8 cellular contexts compared by ENCODE assay signal in the genomic region with DNA sequence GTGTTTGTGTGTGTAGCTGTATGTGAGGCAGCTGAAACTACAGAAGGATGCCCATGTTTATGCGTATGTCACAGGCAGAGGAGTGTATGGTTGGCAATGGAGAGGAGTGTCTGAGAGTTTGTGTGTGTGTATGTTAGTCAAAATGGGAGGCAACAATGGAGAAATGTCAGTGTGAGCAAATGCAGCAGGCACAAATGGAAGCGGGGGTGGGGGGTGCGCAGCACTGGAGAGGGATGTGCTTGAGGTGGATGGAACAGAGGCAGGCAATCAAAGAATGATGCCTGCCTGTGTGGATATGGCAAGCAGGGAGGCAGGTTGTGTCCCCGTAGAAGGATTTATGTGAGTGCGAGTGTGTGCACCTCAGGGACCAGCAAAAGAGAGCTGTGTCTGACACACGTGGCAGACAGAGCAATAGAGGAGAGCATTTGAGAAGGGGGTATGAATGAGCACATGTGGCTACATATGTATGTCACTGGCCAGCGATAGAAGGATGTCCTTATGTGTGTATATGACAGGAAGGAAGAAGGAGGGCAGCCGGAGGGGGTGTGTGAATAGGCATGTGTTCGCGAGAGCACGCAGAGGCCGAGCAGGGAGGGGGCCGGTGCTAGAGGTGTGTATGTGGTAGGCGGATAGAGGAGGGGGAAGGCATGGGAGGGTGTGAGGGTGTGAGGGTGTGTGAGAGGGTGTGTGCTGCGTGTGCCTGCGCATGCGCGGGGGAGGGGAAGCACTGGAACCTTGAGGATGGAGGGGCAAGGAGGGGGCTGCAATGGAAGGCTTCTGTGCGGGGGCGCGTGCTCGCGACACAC. TPM values are rescaled to one million over a fixed set of nuclear protein-coding genes. Genes with fewer than 3 reads are reported as not detected.
DNase-seq lines count a peak whose midpoint lies in the region; ATAC-seq and TF ChIP-seq lines count a peak whose summit lies in the region.

No MANE protein-coding gene starts in this region.

- peak; percentile 47 for ATAC-seq in GM21526 (IDR thresholded peaks at IDR 0.05; ENCODE audit: low FRiP score, unreplicated experiment)
- no peak for ATAC-seq in GM18519 (IDR thresholded peaks at IDR 0.05; ENCODE audit: low FRiP score, unreplicated experiment)

- H3K9me3 Mint-ChIP-seq in nephron progenitor cell: peaks cover 41% of the 10 kb centered on the region

- H3K27me3 ChIP-seq in esophagus squamous epithelium (no peaks in the 10 kb centered on the region), stomach (peaks cover 0 to 13% (median 0%) of the 10 kb centered on the region in 3 donors)

- TF ChIP-seq POLR2A in esophagus squamous epithelium (IDR thresholded peaks at IDR 0.05) (no peak), stomach (IDR thresholded peaks at IDR 0.05) (no peak)

- TF ChIP-seq EP300 in stomach (IDR thresholded peaks at IDR 0.05): no peak

- peaks cover 0 to 26% (median 0%) of the 10 kb centered on the region in 3 donors for H3K4me1 ChIP-seq in esophagus squamous epithelium
- H3K4me1 ChIP-seq in stomach: peaks cover 0 to 23% (median 3%) of the 10 kb centered on the region in 4 donors

- peaks cover 28% of the 10 kb centered on the region for H3K36me3 Mint-ChIP-seq in nephron progenitor cell (ENCODE audit: low read depth)

- H3K36me3 ChIP-seq in esophagus squamous epithelium (peaks cover 0 to 19% (median 0%) of the 10 kb centered on the region in 3 donors), stomach (peaks cover 0 to 22% (median 16%) of the 10 kb centered on the region in 4 donors)

- H3K4me3 Mint-ChIP-seq in nephron progenitor cell: peak overlapping the region; percentile 83

- H3K9me3 ChIP-seq in esophagus squamous epithelium (no peaks in the 10 kb centered on the region), stomach (peaks cover 0 to 7% (median 3%) of the 10 kb centered on the region in 4 donors)

- peaks cover 31% of the 10 kb centered on the region for H3K4me1 Mint-ChIP-seq in nephron progenitor cell

- DNase-seq in CD1c-positive myeloid dendritic cell (ENCODE audit: extremely low spot score) (peak; percentile 3), NCI-H510A treated with DMSO at 0.1 percent for 48 hours (lab: John Stamatoyannopoulos, UW) (peak; percentile 31), activated T-cell treated with anti-CD3 and anti-CD28 coated beads for 48 hours (ENCODE audit: low read depth) (peak; percentile 19), esophagus squamous epithelium (lab: John Stamatoyannopoulos, UW) (no peak), nephron progenitor cell (peak; percentile 35), stomach (peak; percentile 32)

- H3K4me3 ChIP-seq in esophagus squamous epithelium: peak overlapping the region; percentile 50 to 76 (median 68)
- peak overlapping the region; percentile 56 to 75 (median 70) for H3K4me3 ChIP-seq in stomach

- intact Hi-C loops in esophagus squamous epithelium (cut with DNase I) (no loop called here), stomach (cut with DNase I; ENCODE audit: low total_unique reads) (loop anchor here (10.0 kb wide), 1 partner anchor 329 kb away; no protein-coding TSS in a partner anchor)

- H3K27ac Mint-ChIP-seq in nephron progenitor cell: peak overlapping the region; percentile 23

- H3K27ac ChIP-seq in esophagus squamous epithelium: peak overlapping the region in 3 of 4 donors; percentile 66 to 86 (median 86)
- H3K27ac ChIP-seq in stomach: peak overlapping the region; percentile 13 to 87 (median 80)

- 12 to 40% methylated on average over 22 to 23 of the region's 23 CpGs for WGBS in esophagus squamous epithelium, 2 donors
- WGBS in stomach, 5 donors: 13 to 41% (median 20%) methylated on average over 21 to 23 of the region's 23 CpGs

- TF ChIP-seq CTCF in esophagus squamous epithelium (IDR thresholded peaks at IDR 0.05) (no peak), nephron progenitor cell (IDR thresholded peaks at IDR 0.05) (no peak), stomach (IDR thresholded peaks at IDR 0.05) (no peak)

- H3K27me3 Mint-ChIP-seq in nephron progenitor cell (ENCODE audit: low read depth, poor library complexity): peaks cover 7% of the 10 kb centered on the region

RNA-seq across cellular contexts. Expression of a gene that starts 1.1 kb away (rescaled TPM):
- total RNA-seq in esophagus squamous epithelium (10 to 100 TPM in 3 of 4 donors, 1 to 10 TPM in 1; 7.5 to 24.2 (median 15.8) TPM), stomach (10 to 100 TPM in 3 of 5 donors, 1 to 10 TPM in 2; 1.7 to 41.4 (median 24.1) TPM)
- 10 to 100 TPM in 2 of 3 donors, 1 to 10 TPM in 1; 8.9 to 13.1 (median 10.8) TPM for polyA plus RNA-seq in stomach
